Comparison of ENCODE assay signal across 10 cellular contexts in the genomic region with DNA sequence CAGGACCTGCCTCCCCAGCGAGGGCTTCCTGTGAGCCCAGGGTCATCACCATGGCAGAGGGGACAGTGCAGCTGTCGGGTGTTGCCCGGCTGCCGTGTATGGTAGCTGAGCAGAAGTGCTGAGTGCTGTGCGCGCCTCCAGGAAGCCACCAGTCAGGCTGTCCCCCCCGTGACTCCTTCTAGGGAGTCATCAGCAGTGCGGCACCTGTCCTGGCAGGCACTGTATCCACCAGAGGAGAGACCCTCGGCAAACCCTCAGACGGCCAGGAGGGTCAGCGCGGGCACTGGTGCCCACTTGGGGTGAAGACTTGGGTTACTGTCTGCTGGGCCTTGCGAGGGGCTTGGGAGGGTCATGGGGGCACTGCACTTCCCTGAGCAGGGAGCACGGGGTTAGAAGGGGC. TPM values are rescaled to one million over a fixed set of nuclear protein-coding genes. Genes with fewer than 3 reads are reported as not detected.
"Had no signal": no experiment of that assay in that cellular context is flagged by ENCODE, and none has a peak within 500 bp of the region (broad histone marks: within the 10 kb centered on the region; RNA-seq: fewer than 3 reads in every experiment).

No MANE protein-coding gene starts in this region.

- H3K9me3 Mint-ChIP-seq: HFFc6, IgD-negative memory B cell had no signal

- H3K4me3 Mint-ChIP-seq: HFFc6, IgD-negative memory B cell had no signal

- DNase-seq: GM23248, GOT3, H7, HFFc6 had no signal

- H3K36me3 Mint-ChIP-seq: IgD-negative memory B cell had no signal

- H3K27ac Mint-ChIP-seq: HFFc6, IgD-negative memory B cell had no signal

- H3K4me3 ChIP-seq: GM23248, HAP-1 had no signal

- H3K9ac ChIP-seq: GM23248 had no signal

- H3K27me3 Mint-ChIP-seq: IgD-negative memory B cell had no signal

- FAIRE-seq: HepG2 had no signal

- H3K9me3 ChIP-seq: HAP-1 had no signal

- H3K27ac ChIP-seq: GM23248, HL-60 had no signal

- H3K4me1 ChIP-seq: HAP-1 had no signal

RNA-seq across cellular contexts. Expression of gene NKX1-1, which starts 50.9 kb away (rescaled TPM):
- total RNA-seq: GM23248, H4, H7, HepG2, HFFc6, HT1080 had no signal
- polyA plus RNA-seq: GM23248, HepG2, IgD-negative memory B cell had no signal
